In the genomic region with DNA sequence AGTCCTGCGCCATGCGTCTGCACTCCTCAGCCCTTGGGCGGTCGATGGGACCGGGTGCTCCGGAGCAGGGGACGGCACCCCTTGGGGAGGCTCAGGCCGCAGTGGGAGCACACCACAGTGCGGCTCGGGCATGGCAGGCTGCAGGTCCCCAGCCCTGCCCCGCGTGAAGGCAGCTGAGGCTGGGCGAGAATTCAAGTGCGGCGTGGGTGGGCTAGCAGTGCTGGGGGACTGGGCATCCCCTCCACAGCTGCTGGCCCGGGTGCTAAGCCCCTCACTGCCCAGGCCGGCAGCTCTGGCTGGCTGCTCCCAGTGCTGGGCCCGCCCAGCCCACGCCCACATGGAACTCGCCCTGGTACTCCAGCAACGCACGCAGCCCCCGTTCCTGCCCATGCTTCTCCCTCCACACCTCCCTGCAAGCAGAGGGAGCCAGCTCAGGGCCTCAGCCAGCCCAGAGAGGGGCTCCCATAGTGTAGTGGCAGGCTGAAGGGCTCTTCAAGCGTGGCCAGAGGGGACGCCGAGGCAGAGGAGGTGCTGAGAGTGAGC, we compare ENCODE assay signal across 19 cellular contexts.
"Had no signal": no experiment of that assay in that cellular context is flagged by ENCODE, and none has a peak within 500 bp of the region (broad histone marks: within the 10 kb centered on the region; RNA-seq: fewer than 3 reads in every experiment).

No MANE protein-coding gene starts in this region.

- H2AFZ ChIP-seq: neural progenitor cell had no signal

- H3K27me3 ChIP-seq: esophagus muscularis mucosa, gastrocnemius medialis, left lung, neural progenitor cell, tibial nerve had no signal

- H3K4me3 ChIP-seq: esophagus muscularis mucosa, gastrocnemius medialis, left lung, lower lobe of right lung, neural progenitor cell, tibial nerve had no signal

- H3K27ac ChIP-seq: epithelial cell of prostate, esophagus muscularis mucosa, gastrocnemius medialis, left lung, lower lobe of right lung, neural progenitor cell, tibial nerve had no signal

- H3K36me3 Mint-ChIP-seq: memory B cell; mesothelial cell of epicardium; natural killer cell treated with Interleukin-12 subunit alpha and Interleukin-12 subunit beta and Interleukin-15 and Interleukin-18, amount 100 ng/mL, for 72 hours; neural progenitor cell had no signal

- H3K27ac Mint-ChIP-seq: dendritic cell treated with granulocyte-macrophage colony-stimulating factor and Interleukin-4, amounts not matched to agents 40 ng/mL and 50 ng/mL, for 4 days; effector memory CD8-positive, alpha-beta T cell; memory B cell; mesothelial cell of epicardium; natural killer cell treated with Interleukin-12 subunit alpha and Interleukin-12 subunit beta and Interleukin-15 and Interleukin-18, amount 100 ng/mL, for 72 hours; neural progenitor cell had no signal

- H3K4me1 Mint-ChIP-seq: memory B cell, mesothelial cell of epicardium, neural progenitor cell had no signal

- H3K4me3 Mint-ChIP-seq: dendritic cell treated with granulocyte-macrophage colony-stimulating factor and Interleukin-4, amounts not matched to agents 40 ng/mL and 50 ng/mL, for 4 days; effector memory CD8-positive, alpha-beta T cell; memory B cell; mesothelial cell of epicardium; natural killer cell treated with Interleukin-12 subunit alpha and Interleukin-12 subunit beta and Interleukin-15 and Interleukin-18, amount 100 ng/mL, for 72 hours; neural progenitor cell had no signal

- DNase-seq: effector memory CD8-positive, alpha-beta T cell; gastrocnemius medialis; glutamatergic neuron; islet precursor cell; lower lobe of right lung; occipital lobe; stimulated activated CD4-positive, alpha-beta T cell treated with anti-CD3 and anti-CD28 coated beads, Interleukin-2, amount 100 ng/mL, for 24 hours; stimulated activated naive CD4-positive, alpha-beta T cell treated with Interleukin-2 at 50 U/mL for 16 hours had no signal

- H3K4me2 ChIP-seq: neural progenitor cell had no signal

- FAIRE-seq: colon had no signal

- H3K27me3 Mint-ChIP-seq: dendritic cell treated with granulocyte-macrophage colony-stimulating factor and Interleukin-4, amounts not matched to agents 40 ng/mL and 50 ng/mL, for 4 days; effector memory CD8-positive, alpha-beta T cell; memory B cell; natural killer cell treated with Interleukin-12 subunit alpha and Interleukin-12 subunit beta and Interleukin-15 and Interleukin-18, amount 100 ng/mL, for 72 hours had no signal

- ATAC-seq: effector memory CD8-positive, alpha-beta T cell; gastrocnemius medialis; left lung; natural killer cell treated with Interleukin-12 subunit alpha and Interleukin-12 subunit beta and Interleukin-15 and Interleukin-18, amount 100 ng/mL, for 72 hours; sciatic nerve had no signal

- H3K36me3 ChIP-seq: esophagus muscularis mucosa, gastrocnemius medialis, left lung, lower lobe of right lung, neural progenitor cell, tibial nerve had no signal

- H3K9me3 ChIP-seq: gastrocnemius medialis, lower lobe of right lung had no signal

- H3K4me1 ChIP-seq: esophagus muscularis mucosa, gastrocnemius medialis, left lung, lower lobe of right lung, neural progenitor cell, tibial nerve had no signal

- H3K9ac ChIP-seq: neural progenitor cell had no signal
